In genomic region chr15:91253605-91254004, GRCh38 we compare ENCODE assay signal across 16 cellular contexts.
"Had no signal": no experiment of that assay in that cellular context is flagged by ENCODE, and none has a peak within 500 bp of the region (broad histone marks: within the 10 kb centered on the region; RNA-seq: fewer than 3 reads in every experiment).

No MANE protein-coding gene starts in this region.

- ATAC-seq: activated naive CD8-positive, alpha-beta T cell treated with anti-CD3 and anti-CD28 coated beads, Interleukin-2, amount 50 U/mL, for 24 hours; left colon; psoas muscle had no signal

- H3K4me3 Mint-ChIP-seq: activated CD4-positive, alpha-beta memory T cell treated with anti-CD3 and anti-CD28 coated beads, Interleukin-2, amount 10 ng/mL, durations not matched to agents 7 days and 5 days; activated CD4-positive, alpha-beta T cell treated with anti-CD3 and anti-CD28 coated beads, Interleukin-2, amount 10 ng/mL, durations not matched to agents 24 days and 14 days; activated naive CD8-positive, alpha-beta T cell treated with anti-CD3 and anti-CD28 coated beads, Interleukin-2, amount 50 U/mL, for 24 hours; nephron; type B pancreatic cell had no signal

- H3K27ac Mint-ChIP-seq: activated CD4-positive, alpha-beta memory T cell treated with anti-CD3 and anti-CD28 coated beads, Interleukin-2, amount 10 ng/mL, durations not matched to agents 7 days and 5 days; activated CD4-positive, alpha-beta T cell treated with anti-CD3 and anti-CD28 coated beads, Interleukin-2, amount 10 ng/mL, durations not matched to agents 24 days and 14 days; activated naive CD8-positive, alpha-beta T cell treated with anti-CD3 and anti-CD28 coated beads, Interleukin-2, amount 50 U/mL, for 24 hours; nephron; type B pancreatic cell had no signal

- H3K4me1 Mint-ChIP-seq: activated CD4-positive, alpha-beta T cell treated with anti-CD3 and anti-CD28 coated beads, Interleukin-2, amount 10 ng/mL, durations not matched to agents 24 days and 14 days; nephron had no signal

- H3K36me3 Mint-ChIP-seq: type B pancreatic cell had no signal

- DNase-seq: activated CD4-positive, alpha-beta memory T cell treated with anti-CD3 and anti-CD28 coated beads, Interleukin-2, amount 10 ng/mL, durations not matched to agents 7 days and 5 days; activated CD4-positive, alpha-beta T cell treated with anti-CD3 and anti-CD28 coated beads, Interleukin-2, amount 10 ng/mL, durations not matched to agents 24 days and 14 days; activated CD4-positive, CD25-positive, alpha-beta regulatory T cell; activated gamma-delta T cell; activated naive CD4-positive, alpha-beta T cell treated with anti-CD3 and anti-CD28 coated beads, Interleukin-2, amount 50 U/mL, for 16 hours; activated naive CD8-positive, alpha-beta T cell treated with anti-CD3 and anti-CD28 coated beads, Interleukin-2, amount 50 U/mL, for 24 hours; cerebellar nuclear complex; heart right ventricle; left colon; mesenchymal stem cell; ovary; psoas muscle; stimulated activated CD4-positive, alpha-beta T cell treated with anti-CD3 and anti-CD28 coated beads, Interleukin-4, amount 100 ng/mL, for 24 hours; stimulated activated naive CD4-positive, alpha-beta T cell treated with Interleukin-2 at 50 U/mL for 16 hours had no signal

- H3K9me3 Mint-ChIP-seq: activated CD4-positive, alpha-beta memory T cell treated with anti-CD3 and anti-CD28 coated beads, Interleukin-2, amount 10 ng/mL, durations not matched to agents 7 days and 5 days; activated CD4-positive, alpha-beta T cell treated with anti-CD3 and anti-CD28 coated beads, Interleukin-2, amount 10 ng/mL, durations not matched to agents 24 days and 14 days; activated naive CD8-positive, alpha-beta T cell treated with anti-CD3 and anti-CD28 coated beads, Interleukin-2, amount 50 U/mL, for 24 hours; nephron; type B pancreatic cell had no signal
